In the genomic region with DNA sequence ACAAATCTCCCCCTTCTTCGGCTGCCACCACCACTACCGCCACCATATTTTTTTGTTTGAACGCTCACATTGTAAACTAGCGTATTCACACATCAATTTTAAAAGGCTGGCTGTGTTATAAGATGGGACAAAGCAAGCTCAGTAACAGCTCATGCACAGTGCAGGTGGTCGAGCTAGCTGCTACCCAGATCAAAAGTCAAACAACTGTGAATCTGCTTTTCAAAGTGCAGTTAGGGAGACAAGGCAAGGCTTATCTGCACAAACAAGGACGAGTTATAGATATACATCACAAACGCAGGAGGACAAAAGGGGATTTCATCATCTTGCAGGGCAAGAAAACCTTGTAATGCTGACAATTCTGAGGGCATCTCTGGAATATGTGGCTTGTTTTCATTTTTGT, we compare ENCODE assay signal across 1 cellular context.
TF ChIP-seq lines count a peak whose summit lies in the region.

No MANE protein-coding gene starts in this region.

TF ChIP-seq in HepG2, 621 proteins besides CTCF, POLR2A, EP300 and RAD21 (continued from another document and continues in another):
- TF ChIP-seq, protein P1, sequence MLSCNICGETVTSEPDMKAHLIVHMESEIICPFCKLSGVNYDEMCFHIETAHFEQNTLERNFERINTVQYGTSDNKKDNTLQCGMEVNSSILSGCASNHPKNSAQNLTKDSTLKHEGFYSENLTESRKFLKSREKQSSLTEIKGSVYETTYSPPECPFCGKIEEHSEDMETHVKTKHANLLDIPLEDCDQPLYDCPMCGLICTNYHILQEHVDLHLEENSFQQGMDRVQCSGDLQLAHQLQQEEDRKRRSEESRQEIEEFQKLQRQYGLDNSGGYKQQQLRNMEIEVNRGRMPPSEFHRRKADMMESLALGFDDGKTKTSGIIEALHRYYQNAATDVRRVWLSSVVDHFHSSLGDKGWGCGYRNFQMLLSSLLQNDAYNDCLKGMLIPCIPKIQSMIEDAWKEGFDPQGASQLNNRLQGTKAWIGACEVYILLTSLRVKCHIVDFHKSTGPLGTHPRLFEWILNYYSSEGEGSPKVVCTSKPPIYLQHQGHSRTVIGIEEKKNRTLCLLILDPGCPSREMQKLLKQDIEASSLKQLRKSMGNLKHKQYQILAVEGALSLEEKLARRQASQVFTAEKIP (CRISPR knock-in tag; IDR thresholded peaks at IDR 0.05; ENCODE audit: borderline replicate concordance) = no peak
- TF ChIP-seq STAT5B (CRISPR knock-in tag; IDR thresholded peaks at IDR 0.05) (no peak), ZBTB20 (CRISPR knock-in tag; IDR thresholded peaks at IDR 0.05; ENCODE audit: borderline replicate concordance, low read depth) (peak; percentile 94; the same call in 1 of the 2 replicates), MIXL1 (CRISPR knock-in tag; IDR thresholded peaks at IDR 0.05) (peak; percentile 69), CHD4 (IDR thresholded peaks at IDR 0.05; ENCODE audit: borderline replicate concordance, low read length) (no peak), SALL2 (CRISPR knock-in tag; IDR thresholded peaks at IDR 0.05) (no peak), NKX3-1 (CRISPR knock-in tag; IDR thresholded peaks at IDR 0.05) (no peak), ZBTB21 (CRISPR knock-in tag; IDR thresholded peaks at IDR 0.05) (no peak), ZNF333 (CRISPR knock-in tag; IDR thresholded peaks at IDR 0.05; ENCODE audit: borderline replicate concordance) (no peak), FOXK2 (IDR thresholded peaks at IDR 0.05) (no peak), ATM (IDR thresholded peaks at IDR 0.05; ENCODE audit: borderline replicate concordance) (no peak), GABPA (IDR thresholded peaks at IDR 0.05; ENCODE audit: low read depth, low read length) (no peak), GABPA (CRISPR knock-in tag; IDR thresholded peaks at IDR 0.05; ENCODE audit: low read depth) (no peak), PAWR (CRISPR knock-in tag; IDR thresholded peaks at IDR 0.05; ENCODE audit: borderline replicate concordance) (no peak), ZNF615 (CRISPR knock-in tag; IDR thresholded peaks at IDR 0.05; ENCODE audit: borderline replicate concordance) (no peak), RFX1 (IDR thresholded peaks at IDR 0.05) (no peak), SRSF4 (IDR thresholded peaks at IDR 0.05; ENCODE audit: low read depth, low read length, poor library complexity, severe bottlenecking) (no peak), THAP11 (CRISPR knock-in tag; IDR thresholded peaks at IDR 0.05) (peak; percentile 56), GZF1 (CRISPR knock-in tag; IDR thresholded peaks at IDR 0.05) (no peak), ZNF256 (CRISPR knock-in tag; conservative IDR thresholded peaks at IDR 0.05) (no peak), BORCS8-MEF2B (CRISPR knock-in tag; IDR thresholded peaks at IDR 0.05) (no peak), ZSCAN30 (CRISPR knock-in tag; IDR thresholded peaks at IDR 0.05) (no peak), SOX5 (CRISPR knock-in tag; IDR thresholded peaks at IDR 0.05; ENCODE audit: borderline replicate concordance) (peak; percentile 99), ZNF329 (CRISPR knock-in tag; IDR thresholded peaks at IDR 0.05; ENCODE audit: low read depth) (no peak), ARNT (IDR thresholded peaks at IDR 0.05) (no peak), TMF1 (CRISPR knock-in tag; IDR thresholded peaks at IDR 0.05; ENCODE audit: low read depth) (no peak), PHF5A (CRISPR knock-in tag; IDR thresholded peaks at IDR 0.05; ENCODE audit: low read depth, unreplicated experiment) (peak; percentile 36), MTA1 (CRISPR knock-in tag; IDR thresholded peaks at IDR 0.05; ENCODE audit: borderline replicate concordance) (no peak), KDM5A (IDR thresholded peaks at IDR 0.05; ENCODE audit: borderline replicate concordance, low read length) (no peak; the same call in 1 of the 2 replicates), ZNF121 (CRISPR knock-in tag; IDR thresholded peaks at IDR 0.05) (no peak), SMARCE1 (IDR thresholded peaks at IDR 0.05; ENCODE audit: borderline replicate concordance) (no peak), DNMT1 (CRISPR knock-in tag; IDR thresholded peaks at IDR 0.05) (no peak), GATAD1 (CRISPR knock-in tag; IDR thresholded peaks at IDR 0.05) (0 out of 2 replicates have a peak, but pooled peaks have one; percentile 23), ETV5 (CRISPR knock-in tag; IDR thresholded peaks at IDR 0.05; ENCODE audit: borderline replicate concordance) (peak; percentile 62; the same call in 1 of the 2 replicates), SATB2 (CRISPR knock-in tag; IDR thresholded peaks at IDR 0.05) (no peak), ZNF225 (CRISPR knock-in tag; IDR thresholded peaks at IDR 0.05) (no peak)
- TF ChIP-seq, protein P2, sequence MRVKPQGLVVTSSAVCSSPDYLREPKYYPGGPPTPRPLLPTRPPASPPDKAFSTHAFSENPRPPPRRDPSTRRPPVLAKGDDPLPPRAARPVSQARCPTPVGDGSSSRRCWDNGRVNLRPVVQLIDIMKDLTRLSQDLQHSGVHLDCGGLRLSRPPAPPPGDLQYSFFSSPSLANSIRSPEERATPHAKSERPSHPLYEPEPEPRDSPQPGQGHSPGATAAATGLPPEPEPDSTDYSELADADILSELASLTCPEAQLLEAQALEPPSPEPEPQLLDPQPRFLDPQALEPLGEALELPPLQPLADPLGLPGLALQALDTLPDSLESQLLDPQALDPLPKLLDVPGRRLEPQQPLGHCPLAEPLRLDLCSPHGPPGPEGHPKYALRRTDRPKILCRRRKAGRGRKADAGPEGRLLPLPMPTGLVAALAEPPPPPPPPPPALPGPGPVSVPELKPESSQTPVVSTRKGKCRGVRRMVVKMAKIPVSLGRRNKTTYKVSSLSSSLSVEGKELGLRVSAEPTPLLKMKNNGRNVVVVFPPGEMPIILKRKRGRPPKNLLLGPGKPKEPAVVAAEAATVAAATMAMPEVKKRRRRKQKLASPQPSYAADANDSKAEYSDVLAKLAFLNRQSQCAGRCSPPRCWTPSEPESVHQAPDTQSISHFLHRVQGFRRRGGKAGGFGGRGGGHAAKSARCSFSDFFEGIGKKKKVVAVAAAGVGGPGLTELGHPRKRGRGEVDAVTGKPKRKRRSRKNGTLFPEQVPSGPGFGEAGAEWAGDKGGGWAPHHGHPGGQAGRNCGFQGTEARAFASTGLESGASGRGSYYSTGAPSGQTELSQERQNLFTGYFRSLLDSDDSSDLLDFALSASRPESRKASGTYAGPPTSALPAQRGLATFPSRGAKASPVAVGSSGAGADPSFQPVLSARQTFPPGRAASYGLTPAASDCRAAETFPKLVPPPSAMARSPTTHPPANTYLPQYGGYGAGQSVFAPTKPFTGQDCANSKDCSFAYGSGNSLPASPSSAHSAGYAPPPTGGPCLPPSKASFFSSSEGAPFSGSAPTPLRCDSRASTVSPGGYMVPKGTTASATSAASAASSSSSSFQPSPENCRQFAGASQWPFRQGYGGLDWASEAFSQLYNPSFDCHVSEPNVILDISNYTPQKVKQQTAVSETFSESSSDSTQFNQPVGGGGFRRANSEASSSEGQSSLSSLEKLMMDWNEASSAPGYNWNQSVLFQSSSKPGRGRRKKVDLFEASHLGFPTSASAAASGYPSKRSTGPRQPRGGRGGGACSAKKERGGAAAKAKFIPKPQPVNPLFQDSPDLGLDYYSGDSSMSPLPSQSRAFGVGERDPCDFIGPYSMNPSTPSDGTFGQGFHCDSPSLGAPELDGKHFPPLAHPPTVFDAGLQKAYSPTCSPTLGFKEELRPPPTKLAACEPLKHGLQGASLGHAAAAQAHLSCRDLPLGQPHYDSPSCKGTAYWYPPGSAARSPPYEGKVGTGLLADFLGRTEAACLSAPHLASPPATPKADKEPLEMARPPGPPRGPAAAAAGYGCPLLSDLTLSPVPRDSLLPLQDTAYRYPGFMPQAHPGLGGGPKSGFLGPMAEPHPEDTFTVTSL (CRISPR knock-in tag; IDR thresholded peaks at IDR 0.05; ENCODE audit: borderline replicate concordance) = peak; percentile 93
- TF ChIP-seq, protein P3, sequence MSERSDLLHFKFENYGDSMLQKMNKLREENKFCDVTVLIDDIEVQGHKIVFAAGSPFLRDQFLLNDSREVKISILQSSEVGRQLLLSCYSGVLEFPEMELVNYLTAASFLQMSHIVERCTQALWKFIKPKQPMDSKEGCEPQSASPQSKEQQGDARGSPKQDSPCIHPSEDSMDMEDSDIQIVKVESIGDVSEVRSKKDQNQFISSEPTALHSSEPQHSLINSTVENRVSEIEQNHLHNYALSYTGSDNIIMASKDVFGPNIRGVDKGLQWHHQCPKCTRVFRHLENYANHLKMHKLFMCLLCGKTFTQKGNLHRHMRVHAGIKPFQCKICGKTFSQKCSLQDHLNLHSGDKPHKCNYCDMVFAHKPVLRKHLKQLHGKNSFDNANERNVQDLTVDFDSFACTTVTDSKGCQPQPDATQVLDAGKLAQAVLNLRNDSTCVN (CRISPR knock-in tag; IDR thresholded peaks at IDR 0.05; ENCODE audit: borderline replicate concordance) = no peak
- TF ChIP-seq, protein P4, sequence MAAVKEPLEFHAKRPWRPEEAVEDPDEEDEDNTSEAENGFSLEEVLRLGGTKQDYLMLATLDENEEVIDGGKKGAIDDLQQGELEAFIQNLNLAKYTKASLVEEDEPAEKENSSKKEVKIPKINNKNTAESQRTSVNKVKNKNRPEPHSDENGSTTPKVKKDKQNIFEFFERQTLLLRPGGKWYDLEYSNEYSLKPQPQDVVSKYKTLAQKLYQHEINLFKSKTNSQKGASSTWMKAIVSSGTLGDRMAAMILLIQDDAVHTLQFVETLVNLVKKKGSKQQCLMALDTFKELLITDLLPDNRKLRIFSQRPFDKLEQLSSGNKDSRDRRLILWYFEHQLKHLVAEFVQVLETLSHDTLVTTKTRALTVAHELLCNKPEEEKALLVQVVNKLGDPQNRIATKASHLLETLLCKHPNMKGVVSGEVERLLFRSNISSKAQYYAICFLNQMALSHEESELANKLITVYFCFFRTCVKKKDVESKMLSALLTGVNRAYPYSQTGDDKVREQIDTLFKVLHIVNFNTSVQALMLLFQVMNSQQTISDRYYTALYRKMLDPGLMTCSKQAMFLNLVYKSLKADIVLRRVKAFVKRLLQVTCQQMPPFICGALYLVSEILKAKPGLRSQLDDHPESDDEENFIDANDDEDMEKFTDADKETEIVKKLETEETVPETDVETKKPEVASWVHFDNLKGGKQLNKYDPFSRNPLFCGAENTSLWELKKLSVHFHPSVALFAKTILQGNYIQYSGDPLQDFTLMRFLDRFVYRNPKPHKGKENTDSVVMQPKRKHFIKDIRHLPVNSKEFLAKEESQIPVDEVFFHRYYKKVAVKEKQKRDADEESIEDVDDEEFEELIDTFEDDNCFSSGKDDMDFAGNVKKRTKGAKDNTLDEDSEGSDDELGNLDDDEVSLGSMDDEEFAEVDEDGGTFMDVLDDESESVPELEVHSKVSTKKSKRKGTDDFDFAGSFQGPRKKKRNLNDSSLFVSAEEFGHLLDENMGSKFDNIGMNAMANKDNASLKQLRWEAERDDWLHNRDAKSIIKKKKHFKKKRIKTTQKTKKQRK (IDR thresholded peaks at IDR 0.05; ENCODE audit: low read length) = no peak
- TF ChIP-seq, protein P5, sequence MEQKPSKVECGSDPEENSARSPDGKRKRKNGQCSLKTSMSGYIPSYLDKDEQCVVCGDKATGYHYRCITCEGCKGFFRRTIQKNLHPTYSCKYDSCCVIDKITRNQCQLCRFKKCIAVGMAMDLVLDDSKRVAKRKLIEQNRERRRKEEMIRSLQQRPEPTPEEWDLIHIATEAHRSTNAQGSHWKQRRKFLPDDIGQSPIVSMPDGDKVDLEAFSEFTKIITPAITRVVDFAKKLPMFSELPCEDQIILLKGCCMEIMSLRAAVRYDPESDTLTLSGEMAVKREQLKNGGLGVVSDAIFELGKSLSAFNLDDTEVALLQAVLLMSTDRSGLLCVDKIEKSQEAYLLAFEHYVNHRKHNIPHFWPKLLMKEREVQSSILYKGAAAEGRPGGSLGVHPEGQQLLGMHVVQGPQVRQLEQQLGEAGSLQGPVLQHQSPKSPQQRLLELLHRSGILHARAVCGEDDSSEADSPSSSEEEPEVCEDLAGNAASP (CRISPR knock-in tag; IDR thresholded peaks at IDR 0.05; ENCODE audit: borderline replicate concordance) = peak; percentile 88
- TF ChIP-seq, protein P6, sequence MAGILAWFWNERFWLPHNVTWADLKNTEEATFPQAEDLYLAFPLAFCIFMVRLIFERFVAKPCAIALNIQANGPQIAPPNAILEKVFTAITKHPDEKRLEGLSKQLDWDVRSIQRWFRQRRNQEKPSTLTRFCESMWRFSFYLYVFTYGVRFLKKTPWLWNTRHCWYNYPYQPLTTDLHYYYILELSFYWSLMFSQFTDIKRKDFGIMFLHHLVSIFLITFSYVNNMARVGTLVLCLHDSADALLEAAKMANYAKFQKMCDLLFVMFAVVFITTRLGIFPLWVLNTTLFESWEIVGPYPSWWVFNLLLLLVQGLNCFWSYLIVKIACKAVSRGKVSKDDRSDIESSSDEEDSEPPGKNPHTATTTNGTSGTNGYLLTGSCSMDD (CRISPR knock-in tag; IDR thresholded peaks at IDR 0.05) = no peak
- TF ChIP-seq, protein P7, sequence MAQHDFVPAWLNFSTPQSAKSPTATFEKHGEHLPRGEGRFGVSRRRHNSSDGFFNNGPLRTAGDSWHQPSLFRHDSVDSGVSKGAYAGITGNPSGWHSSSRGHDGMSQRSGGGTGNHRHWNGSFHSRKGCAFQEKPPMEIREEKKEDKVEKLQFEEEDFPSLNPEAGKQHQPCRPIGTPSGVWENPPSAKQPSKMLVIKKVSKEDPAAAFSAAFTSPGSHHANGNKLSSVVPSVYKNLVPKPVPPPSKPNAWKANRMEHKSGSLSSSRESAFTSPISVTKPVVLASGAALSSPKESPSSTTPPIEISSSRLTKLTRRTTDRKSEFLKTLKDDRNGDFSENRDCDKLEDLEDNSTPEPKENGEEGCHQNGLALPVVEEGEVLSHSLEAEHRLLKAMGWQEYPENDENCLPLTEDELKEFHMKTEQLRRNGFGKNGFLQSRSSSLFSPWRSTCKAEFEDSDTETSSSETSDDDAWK (CRISPR knock-in tag; IDR thresholded peaks at IDR 0.05) = no peak
- TF ChIP-seq, protein P8, sequence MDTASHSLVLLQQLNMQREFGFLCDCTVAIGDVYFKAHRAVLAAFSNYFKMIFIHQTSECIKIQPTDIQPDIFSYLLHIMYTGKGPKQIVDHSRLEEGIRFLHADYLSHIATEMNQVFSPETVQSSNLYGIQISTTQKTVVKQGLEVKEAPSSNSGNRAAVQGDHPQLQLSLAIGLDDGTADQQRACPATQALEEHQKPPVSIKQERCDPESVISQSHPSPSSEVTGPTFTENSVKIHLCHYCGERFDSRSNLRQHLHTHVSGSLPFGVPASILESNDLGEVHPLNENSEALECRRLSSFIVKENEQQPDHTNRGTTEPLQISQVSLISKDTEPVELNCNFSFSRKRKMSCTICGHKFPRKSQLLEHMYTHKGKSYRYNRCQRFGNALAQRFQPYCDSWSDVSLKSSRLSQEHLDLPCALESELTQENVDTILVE (CRISPR knock-in tag; IDR thresholded peaks at IDR 0.05) = peak; percentile 43; the same call in 1 of the 2 replicates
- TF ChIP-seq, protein P9, sequence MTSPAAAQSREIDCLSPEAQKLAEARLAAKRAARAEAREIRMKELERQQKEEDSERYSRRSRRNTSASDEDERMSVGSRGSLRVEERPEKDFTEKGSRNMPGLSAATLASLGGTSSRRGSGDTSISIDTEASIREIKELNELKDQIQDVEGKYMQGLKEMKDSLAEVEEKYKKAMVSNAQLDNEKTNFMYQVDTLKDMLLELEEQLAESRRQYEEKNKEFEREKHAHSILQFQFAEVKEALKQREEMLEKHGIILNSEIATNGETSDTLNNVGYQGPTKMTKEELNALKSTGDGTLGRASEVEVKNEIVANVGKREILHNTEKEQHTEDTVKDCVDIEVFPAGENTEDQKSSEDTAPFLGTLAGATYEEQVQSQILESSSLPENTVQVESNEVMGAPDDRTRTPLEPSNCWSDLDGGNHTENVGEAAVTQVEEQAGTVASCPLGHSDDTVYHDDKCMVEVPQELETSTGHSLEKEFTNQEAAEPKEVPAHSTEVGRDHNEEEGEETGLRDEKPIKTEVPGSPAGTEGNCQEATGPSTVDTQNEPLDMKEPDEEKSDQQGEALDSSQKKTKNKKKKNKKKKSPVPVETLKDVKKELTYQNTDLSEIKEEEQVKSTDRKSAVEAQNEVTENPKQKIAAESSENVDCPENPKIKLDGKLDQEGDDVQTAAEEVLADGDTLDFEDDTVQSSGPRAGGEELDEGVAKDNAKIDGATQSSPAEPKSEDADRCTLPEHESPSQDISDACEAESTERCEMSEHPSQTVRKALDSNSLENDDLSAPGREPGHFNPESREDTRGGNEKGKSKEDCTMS (CRISPR knock-in tag; conservative IDR thresholded peaks at IDR 0.05) = no peak
